8 cellular contexts compared by ENCODE assay signal in genomic region chr12:6778571-6779550, GRCh38. TPM values are rescaled to one million over a fixed set of nuclear protein-coding genes. Genes with fewer than 3 reads are reported as not detected.
DNase-seq lines count a peak whose midpoint lies in the region; ATAC-seq and TF ChIP-seq lines count a peak whose summit lies in the region.

No MANE protein-coding gene starts in this region.

- CTCF ChIA-PET in AG04449 (lab: Yijun Ruan, JAX) = interaction anchor here (0.6 to 12.1 kb wide), 25 partner anchors 8 to 175 kb away, joined by 3 to 272 read pairs (median 5); partner anchors contain the start of genes GPR162, MLF2 and PTMS
- CTCF ChIA-PET in activated CD4-positive, alpha-beta T cell treated with anti-CD3 and anti-CD28 coated beads for 36 hours (lab: Charles Lee) = interaction anchor here (0.5 to 4.7 kb wide), 15 partner anchors 8 to 177 kb away, joined by 3 to 37 read pairs (median 4); partner anchors contain the start of genes CD4, CDCA3, COPS7A and MLF2

- TF ChIP-seq CTCF in AG04449 (IDR thresholded peaks at IDR 0.05; ENCODE audit: insufficient read depth, low read length, missing control alignments) (peak; percentile 98), choroid plexus epithelial cell (conservative IDR thresholded peaks at IDR 0.05; ENCODE audit: low read depth, low read length) (peak; percentile 96)

- POLR2A ChIA-PET in AG04449 (lab: Yijun Ruan, JAX) = interaction anchor here (1.0 to 3.5 kb wide), 3 partner anchors 12 to 89 kb away, joined by 6 to 23 read pairs (median 12); partner anchors contain the start of genes MLF2, PTMS and ZNF384
- POLR2A ChIA-PET in activated CD4-positive, alpha-beta T cell treated with anti-CD3 and anti-CD28 coated beads for 36 hours (lab: Charles Lee) = interaction anchor here (0.6 to 0.8 kb wide), 2 partner anchors 163 to 245 kb away, joined by 3 to 5 read pairs; no protein-coding TSS in a partner anchor

- peaks cover 91% of the 10 kb centered on the region for H3K4me1 Mint-ChIP-seq in activated CD4-positive, alpha-beta T cell treated with anti-CD3 and anti-CD28 coated beads for 36 hours

- ATAC-seq in GM18907 (IDR thresholded peaks at IDR 0.05; ENCODE audit: unreplicated experiment) (peak; percentile 71), HG03432 (IDR thresholded peaks at IDR 0.05; ENCODE audit: unreplicated experiment) (peak; percentile 80)
- peak; percentile 59 for ATAC-seq in activated CD4-positive, alpha-beta T cell treated with anti-CD3 and anti-CD28 coated beads for 36 hours

- peaks cover 40% of the 10 kb centered on the region for H3K36me3 Mint-ChIP-seq in activated CD4-positive, alpha-beta T cell treated with anti-CD3 and anti-CD28 coated beads for 36 hours (ENCODE audit: low read depth)

- no peaks in the 10 kb centered on the region for H3K9me3 Mint-ChIP-seq in activated CD4-positive, alpha-beta T cell treated with anti-CD3 and anti-CD28 coated beads for 36 hours (ENCODE audit: low read depth)

- peaks cover 5% of the 10 kb centered on the region for H3K27me3 Mint-ChIP-seq in activated CD4-positive, alpha-beta T cell treated with anti-CD3 and anti-CD28 coated beads for 36 hours

- H3K27ac Mint-ChIP-seq in activated CD4-positive, alpha-beta T cell treated with anti-CD3 and anti-CD28 coated beads for 36 hours = peak overlapping the region; percentile 84

- intact Hi-C loops in activated CD4-positive, alpha-beta T cell treated with anti-CD3 and anti-CD28 coated beads for 36 hours (cut with DNase I, micrococcal nuclease) = loop anchor here (1.0 to 5.0 kb wide), 10 partner anchors 10 to 162 kb away; partner anchors contain the start of genes ZNF384 (in 2 of the 2), CD4 (in 1 of the 2), COPS7A (in 1 of the 2) and MLF2 (in 1 of the 2)

- DNase-seq in AG04449 (ENCODE audit: low read depth, low spot score) (peak; percentile 53), NCI-H524 (lab: John Stamatoyannopoulos, UW) (peak; percentile 95 to 96), choroid plexus epithelial cell (ENCODE audit: low read depth) (peak; percentile 95), kidney tubule cell (ENCODE audit: low spot score) (peak; percentile 90)
- DNase-seq in activated CD4-positive, alpha-beta T cell treated with anti-CD3 and anti-CD28 coated beads for 36 hours = peak; percentile 95
- peak; percentile 79 to 90 for DNase-seq in stimulated activated CD4-positive, alpha-beta T cell treated with anti-CD3 and anti-CD28 coated beads, Interleukin-15, amount 100 ng/mL, for 48 hours (ENCODE audit: low read depth in 2 of 2)

- H3K4me3 Mint-ChIP-seq in activated CD4-positive, alpha-beta T cell treated with anti-CD3 and anti-CD28 coated beads for 36 hours = peak overlapping the region; percentile 72

- peak overlapping the region; percentile 54 for H3K4me3 ChIP-seq in AG04449 (ENCODE audit: low read depth, low read length)
- H3K4me3 ChIP-seq in choroid plexus epithelial cell (ENCODE audit: low read depth, low read length) = peak overlapping the region; percentile 53

RNA-seq across cellular contexts. Expression of gene LAG3, which starts 6.5 kb away (rescaled TPM):
- 10 to 100 TPM; 88.2 to 93.9 TPM for total RNA-seq in activated CD4-positive, alpha-beta T cell treated with anti-CD3 and anti-CD28 coated beads for 36 hours

RNA-seq across cellular contexts. Expression of gene CD4, which starts 10.5 kb away (rescaled TPM):
- total RNA-seq in activated CD4-positive, alpha-beta T cell treated with anti-CD3 and anti-CD28 coated beads for 36 hours = 100 to 1,000 TPM; 206 to 211 TPM

RNA-seq across cellular contexts. Expression of gene PTMS, which starts 12.7 kb away (rescaled TPM):
- 100 to 1,000 TPM in 1 of 2 experiments, 10 to 100 TPM in 1; 62.2 to 105 TPM for total RNA-seq in activated CD4-positive, alpha-beta T cell treated with anti-CD3 and anti-CD28 coated beads for 36 hours

RNA-seq across cellular contexts. Expression of gene MLF2, which starts 25.9 kb away (rescaled TPM):
- 100 to 1,000 TPM; 142 to 144 TPM for total RNA-seq in activated CD4-positive, alpha-beta T cell treated with anti-CD3 and anti-CD28 coated beads for 36 hours

RNA-seq across cellular contexts. Expression of gene GPR162, which starts 42.8 kb away (rescaled TPM):
- under 1 TPM; 0.11 to 0.26 TPM for total RNA-seq in activated CD4-positive, alpha-beta T cell treated with anti-CD3 and anti-CD28 coated beads for 36 hours

Comparison
In these comparisons a context has a peak if more than half of its experiments do, and no peak if none do; other contexts are left out.
1. Peak in every context shown above with its lines: DNase-seq, ATAC-seq and H3K4me3 ChIP-seq.